In genomic region chr1:225556694-225557093, GRCh38 we compare ENCODE assay signal across 34 cellular contexts.
"Had no signal": no experiment of that assay in that cellular context is flagged by ENCODE, and none has a peak within 500 bp of the region (broad histone marks: within the 10 kb centered on the region; RNA-seq: fewer than 3 reads in every experiment).

No MANE protein-coding gene starts in this region.

- ATAC-seq: activated CD8-positive, alpha-beta memory T cell treated with anti-CD3 and anti-CD28 coated beads, Interleukin-2, amount 10 ng/mL, durations not matched to agents 7 days and 5 days; activated CD8-positive, alpha-beta T cell treated with anti-CD3 and anti-CD28 coated beads, Interleukin-2, amount 10 ng/mL, durations not matched to agents 7 days and 5 days; activated naive CD8-positive, alpha-beta T cell treated with anti-CD3 and anti-CD28 coated beads, Interleukin-2, amount 50 U/mL, for 24 hours; body of pancreas had no signal

- H3K27ac Mint-ChIP-seq: activated B cell treated with CpG ODN at 0.5 μM for 24 hours; activated CD4-positive, alpha-beta memory T cell treated with anti-CD3 and anti-CD28 coated beads, Interleukin-2, amount 10 ng/mL, durations not matched to agents 7 days and 5 days; activated CD4-positive, alpha-beta T cell treated with anti-CD3 and anti-CD28 coated beads, Interleukin-2, amount 10 ng/mL, durations not matched to agents 24 days and 14 days; activated CD8-positive, alpha-beta memory T cell treated with anti-CD3 and anti-CD28 coated beads, Interleukin-2, amount 10 ng/mL, durations not matched to agents 7 days and 5 days; activated CD8-positive, alpha-beta T cell treated with anti-CD3 and anti-CD28 coated beads, Interleukin-2, amount 10 ng/mL, durations not matched to agents 7 days and 5 days; activated naive CD4-positive, alpha-beta T cell treated with anti-CD3 and anti-CD28 coated beads, Interleukin-2, amount 10 ng/mL, durations not matched to agents 7 days and 5 days; activated naive CD4-positive, alpha-beta T cell treated with anti-CD3 and anti-CD28 coated beads, Interleukin-2, amount 50 U/mL, for 24 hours; activated naive CD8-positive, alpha-beta T cell; activated naive CD8-positive, alpha-beta T cell treated with anti-CD3 and anti-CD28 coated beads, Interleukin-2, amount 10 ng/mL, durations not matched to agents 7 days and 5 days; activated naive CD8-positive, alpha-beta T cell treated with anti-CD3 and anti-CD28 coated beads, Interleukin-2, amount 50 U/mL, for 24 hours; activated T-cell treated with anti-CD3 and anti-CD28 coated beads, Interleukin-2, amount 50 U/mL, for 24 hours; activated T-helper 2 cell treated with anti-CD3 and anti-CD28 coated beads, Interferon-gamma antibody, Interleukin-2, Interleukin-4, amounts not matched to agents 10 μg/mL and 5 μg/mL and 100 μg/mL, durations not matched to agents 14 hours and 24 hours and 36 hours; T-helper 1 cell treated with Interleukin-12 subunit alpha and Interleukin-12 subunit beta and Interleukin-4 antibody, amounts not matched to agents 30 μg/mL and 1 μg/mL, for 36 hours; T-helper 2 cell treated with Interferon-gamma antibody and Interleukin-4, amounts not matched to agents 5 μg/mL and 100 μg/mL, for 36 hours had no signal

- DNase-seq: activated B cell treated with CpG ODN at 0.5 μM for 24 hours; activated CD4-positive, alpha-beta memory T cell treated with anti-CD3 and anti-CD28 coated beads, Interleukin-2, amount 10 ng/mL, durations not matched to agents 7 days and 5 days; activated CD4-positive, alpha-beta T cell treated with anti-CD3 and anti-CD28 coated beads for 4 hours; activated CD4-positive, alpha-beta T cell treated with anti-CD3 and anti-CD28 coated beads, Interleukin-2, amount 10 ng/mL, durations not matched to agents 24 days and 14 days; activated CD4-positive, alpha-beta T cell treated with anti-CD3 and anti-CD28 coated beads, Interleukin-2, amount 50 U/mL, for 48 hours; activated CD4-positive, CD25-positive, alpha-beta regulatory T cell treated with anti-CD3 and anti-CD28 coated beads, Interleukin-2, amount 50 U/mL, for 72 hours; activated CD8-positive, alpha-beta memory T cell treated with anti-CD3 and anti-CD28 coated beads for 24 hours; activated CD8-positive, alpha-beta memory T cell treated with anti-CD3 and anti-CD28 coated beads, Interleukin-2, amount 10 ng/mL, durations not matched to agents 7 days and 5 days; activated CD8-positive, alpha-beta memory T cell treated with anti-CD3 and anti-CD28 coated beads, Interleukin-2, amount 50 U/mL, for 48 hours; activated CD8-positive, alpha-beta T cell treated with anti-CD3 and anti-CD28 coated beads, Interleukin-2, amount 10 ng/mL, durations not matched to agents 7 days and 5 days; activated effector memory CD4-positive, alpha-beta T cell treated with Interleukin-2 at 50 U/mL for 16 hours; activated gamma-delta T cell; activated naive CD4-positive, alpha-beta T cell treated with anti-CD3 and anti-CD28 coated beads, Interleukin-2, amount 10 ng/mL, durations not matched to agents 7 days and 5 days; activated naive CD4-positive, alpha-beta T cell treated with Interleukin-2 at 50 U/mL for 16 hours; activated naive CD8-positive, alpha-beta T cell treated with anti-CD3 and anti-CD28 coated beads, Interleukin-2, amount 10 ng/mL, durations not matched to agents 7 days and 5 days; activated naive CD8-positive, alpha-beta T cell treated with anti-CD3 and anti-CD28 coated beads, Interleukin-2, amount 50 U/mL, for 24 hours; activated T-cell treated with anti-CD3 and anti-CD28 coated beads, Interleukin-2, amount 50 U/mL, for 24 hours; activated T-cell treated with anti-CD3 and anti-CD28 coated beads, Interleukin-2, amount 50 U/mL, for 48 hours; amygdala; anterior cingulate cortex; body of pancreas; brain microvascular endothelial cell; central memory CD4-positive, alpha-beta T cell; T-helper 1 cell; T-helper 2 cell; T-helper 9 cell had no signal

- H3K4me1 Mint-ChIP-seq: activated B cell treated with CpG ODN at 0.5 μM for 24 hours; activated CD4-positive, alpha-beta memory T cell treated with anti-CD3 and anti-CD28 coated beads, Interleukin-2, amount 10 ng/mL, durations not matched to agents 7 days and 5 days; activated CD4-positive, alpha-beta T cell treated with anti-CD3 and anti-CD28 coated beads, Interleukin-2, amount 10 ng/mL, durations not matched to agents 24 days and 14 days; activated CD8-positive, alpha-beta memory T cell treated with anti-CD3 and anti-CD28 coated beads, Interleukin-2, amount 10 ng/mL, durations not matched to agents 7 days and 5 days; activated naive CD4-positive, alpha-beta T cell treated with anti-CD3 and anti-CD28 coated beads, Interleukin-2, amount 10 ng/mL, durations not matched to agents 7 days and 5 days; activated naive CD4-positive, alpha-beta T cell treated with anti-CD3 and anti-CD28 coated beads, Interleukin-2, amount 50 U/mL, for 24 hours; activated naive CD8-positive, alpha-beta T cell treated with anti-CD3 and anti-CD28 coated beads, Interleukin-2, amount 10 ng/mL, durations not matched to agents 7 days and 5 days; activated naive CD8-positive, alpha-beta T cell treated with anti-CD3 and anti-CD28 coated beads, Interleukin-2, amount 50 U/mL, for 24 hours had no signal

- H3K4me3 Mint-ChIP-seq: activated B cell treated with CpG ODN at 0.5 μM for 24 hours; activated CD4-positive, alpha-beta memory T cell treated with anti-CD3 and anti-CD28 coated beads, Interleukin-2, amount 10 ng/mL, durations not matched to agents 7 days and 5 days; activated CD4-positive, alpha-beta T cell treated with anti-CD3 and anti-CD28 coated beads, Interleukin-2, amount 10 ng/mL, durations not matched to agents 24 days and 14 days; activated CD8-positive, alpha-beta memory T cell treated with anti-CD3 and anti-CD28 coated beads, Interleukin-2, amount 10 ng/mL, durations not matched to agents 7 days and 5 days; activated CD8-positive, alpha-beta T cell treated with anti-CD3 and anti-CD28 coated beads, Interleukin-2, amount 10 ng/mL, durations not matched to agents 7 days and 5 days; activated naive CD4-positive, alpha-beta T cell treated with anti-CD3 and anti-CD28 coated beads, Interleukin-2, amount 10 ng/mL, durations not matched to agents 7 days and 5 days; activated naive CD4-positive, alpha-beta T cell treated with anti-CD3 and anti-CD28 coated beads, Interleukin-2, amount 50 U/mL, for 24 hours; activated naive CD8-positive, alpha-beta T cell; activated naive CD8-positive, alpha-beta T cell treated with anti-CD3 and anti-CD28 coated beads, Interleukin-2, amount 10 ng/mL, durations not matched to agents 7 days and 5 days; activated naive CD8-positive, alpha-beta T cell treated with anti-CD3 and anti-CD28 coated beads, Interleukin-2, amount 50 U/mL, for 24 hours; activated T-cell treated with anti-CD3 and anti-CD28 coated beads, Interleukin-2, amount 50 U/mL, for 24 hours; T-helper 1 cell treated with Interleukin-12 subunit alpha and Interleukin-12 subunit beta and Interleukin-4 antibody, amounts not matched to agents 30 μg/mL and 1 μg/mL, for 36 hours; T-helper 2 cell treated with Interferon-gamma antibody and Interleukin-4, amounts not matched to agents 5 μg/mL and 100 μg/mL, for 36 hours had no signal

- H3K36me3 Mint-ChIP-seq: activated CD8-positive, alpha-beta memory T cell treated with anti-CD3 and anti-CD28 coated beads, Interleukin-2, amount 10 ng/mL, durations not matched to agents 7 days and 5 days; activated naive CD4-positive, alpha-beta T cell treated with anti-CD3 and anti-CD28 coated beads, Interleukin-2, amount 10 ng/mL, durations not matched to agents 7 days and 5 days; activated naive CD4-positive, alpha-beta T cell treated with anti-CD3 and anti-CD28 coated beads, Interleukin-2, amount 50 U/mL, for 24 hours; activated naive CD8-positive, alpha-beta T cell; activated naive CD8-positive, alpha-beta T cell treated with anti-CD3 and anti-CD28 coated beads, Interleukin-2, amount 10 ng/mL, durations not matched to agents 7 days and 5 days had no signal

- H3K36me3 ChIP-seq: breast epithelium had no signal

- H3K27me3 Mint-ChIP-seq: activated naive CD8-positive, alpha-beta T cell treated with anti-CD3 and anti-CD28 coated beads, Interleukin-2, amount 50 U/mL, for 24 hours had no signal

- H3K4me1 ChIP-seq: breast epithelium had no signal

- H3K9me3 Mint-ChIP-seq: activated B cell treated with CpG ODN at 0.5 μM for 24 hours; activated CD4-positive, alpha-beta memory T cell treated with anti-CD3 and anti-CD28 coated beads, Interleukin-2, amount 10 ng/mL, durations not matched to agents 7 days and 5 days; activated CD4-positive, alpha-beta T cell treated with anti-CD3 and anti-CD28 coated beads, Interleukin-2, amount 10 ng/mL, durations not matched to agents 24 days and 14 days; activated naive CD4-positive, alpha-beta T cell treated with anti-CD3 and anti-CD28 coated beads, Interleukin-2, amount 10 ng/mL, durations not matched to agents 7 days and 5 days; activated naive CD4-positive, alpha-beta T cell treated with anti-CD3 and anti-CD28 coated beads, Interleukin-2, amount 50 U/mL, for 24 hours; activated naive CD8-positive, alpha-beta T cell treated with anti-CD3 and anti-CD28 coated beads, Interleukin-2, amount 50 U/mL, for 24 hours; T-helper 2 cell treated with Interferon-gamma antibody and Interleukin-4, amounts not matched to agents 5 μg/mL and 100 μg/mL, for 36 hours had no signal

- H3K4me3 ChIP-seq: ascending aorta, body of pancreas, breast epithelium had no signal

- H3K27ac ChIP-seq: ascending aorta, body of pancreas, brain microvascular endothelial cell, breast epithelium, VCaP had no signal

- H3K27me3 ChIP-seq: ascending aorta, body of pancreas, brain microvascular endothelial cell, breast epithelium had no signal

- H3K9me3 ChIP-seq: body of pancreas had no signal
